In the genomic region with DNA sequence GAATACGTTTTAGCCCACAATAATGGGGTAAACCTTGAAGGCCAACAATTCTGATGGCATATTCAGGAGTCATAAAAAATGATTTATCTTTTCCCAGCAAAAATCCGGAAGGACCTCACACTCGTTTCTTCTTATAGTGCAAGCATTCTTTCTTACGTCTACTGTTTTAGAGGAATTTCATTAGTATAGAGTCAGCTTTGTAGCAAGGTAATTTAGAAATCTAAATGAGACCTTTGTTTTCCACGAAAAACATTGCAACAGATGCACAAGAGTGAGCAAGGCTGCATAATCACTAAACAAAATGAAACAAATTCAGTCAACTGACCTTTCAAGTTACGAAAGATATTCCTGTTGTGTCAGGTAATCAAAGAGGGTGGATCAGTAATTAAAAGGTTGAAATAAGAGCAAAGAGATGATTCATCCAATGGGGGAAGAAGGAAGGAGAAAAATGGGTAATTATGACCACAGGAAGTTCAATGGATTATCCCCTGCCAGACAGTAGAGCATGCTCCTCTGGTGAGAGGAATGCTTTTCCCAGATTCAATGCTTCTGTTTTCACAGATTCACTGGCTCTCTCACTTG, we compare ENCODE assay signal across 8 cellular contexts. TPM values are rescaled to one million over a fixed set of nuclear protein-coding genes. Genes with fewer than 3 reads are reported as not detected.
A peak's percentile ranks its signal among the peaks of the same experiment; 100 is the strongest.
DNase-seq lines count a peak whose midpoint lies in the region; ATAC-seq, FAIRE-seq and TF ChIP-seq lines count a peak whose summit lies in the region.

No MANE protein-coding gene starts in this region.

- no peaks in the 10 kb centered on the region for H3K27me3 Mint-ChIP-seq in CD14-positive monocyte (ENCODE audit: low read depth in 3 of 3)

- intact Hi-C loops in CD14-positive monocyte (cut with micrococcal nuclease): loop anchor here (5.0 kb wide), 4 partner anchors 41 to 946 kb away; a partner anchor contains a TSS
- intact Hi-C loops in lower lobe of right lung (cut with DNase I): no loop called here

- ATAC-seq in lower lobe of right lung: no peak

- peaks cover 0 to 9% of the 10 kb centered on the region in 2 donors for H3K36me3 Mint-ChIP-seq in CD14-positive monocyte

- H3K27ac ChIP-seq in HUES64 (ENCODE audit: low read depth, low read length) (peak overlapping the region; percentile 99), lower lobe of right lung (peak overlapping the region; percentile 100)

- peak; percentile 53 for TF ChIP-seq CTCF in CD14-positive monocyte (IDR thresholded peaks at IDR 0.05)
- TF ChIP-seq CTCF in lower lobe of right lung (IDR thresholded peaks at IDR 0.05): no peak

- peak overlapping the region; percentile 99 to 100 (median 100) for H3K27ac Mint-ChIP-seq in CD14-positive monocyte

- H3K4me1 Mint-ChIP-seq in CD14-positive monocyte: peaks cover 43% of the 10 kb centered on the region

- H3K4me3 ChIP-seq in HUES64 (ENCODE audit: low read length) (peak overlapping the region; percentile 94), lower lobe of right lung (peak overlapping the region; percentile 94)

- H3K9me3 ChIP-seq in HUES64 (ENCODE audit: insufficient read depth, low read depth, low read length): no peaks in the 10 kb centered on the region
- no peaks in the 10 kb centered on the region for H3K9me3 ChIP-seq in lower lobe of right lung

- H3K4me1 ChIP-seq in HUES64 (ENCODE audit: insufficient read depth, low read length) (peaks cover 33% of the 10 kb centered on the region), lower lobe of right lung (peaks cover 36% of the 10 kb centered on the region)

- peak overlapping the region; percentile 95 to 98 for H3K4me3 Mint-ChIP-seq in CD14-positive monocyte

- 61% methylated on average over 6 of the region's 6 CpGs for WGBS in HUES64

- H3K9me3 Mint-ChIP-seq in CD14-positive monocyte: peaks cover 0 to 7% (median 3%) of the 10 kb centered on the region in 7 donors

- H3K27me3 ChIP-seq in HUES64 (ENCODE audit: insufficient read depth, low read length) (no peaks in the 10 kb centered on the region), lower lobe of right lung (ENCODE audit: low read depth) (no peaks in the 10 kb centered on the region)

- H3K36me3 ChIP-seq in HUES64 (ENCODE audit: insufficient read depth, low read length) (peaks cover 23% of the 10 kb centered on the region), lower lobe of right lung (no peaks in the 10 kb centered on the region)

- FAIRE-seq in urothelium cell line (lab: Jason Lieb, UNC): no peak

- H3K9ac ChIP-seq in HUES64 (ENCODE audit: low read depth, low read length): peak overlapping the region; percentile 100

- DNase-seq in CD14-positive monocyte (ENCODE audit: low spot score): no peak
- DNase-seq in amniotic epithelial cell (ENCODE audit: low read depth): peak; percentile 63
- DNase-seq in lower lobe of right lung: no peak
- DNase-seq in urothelium cell line (ENCODE audit: low spot score): peak; percentile 13
- no peak for DNase-seq in kidney glomerular epithelial cell (lab: John Stamatoyannopoulos, UW)
- no peak for DNase-seq in Kasumi-1 (lab: John Stamatoyannopoulos, UW)
- DNase-seq in ureter (ENCODE audit: low spot score): no peak

RNA-seq across cellular contexts. Expression of a gene that starts 0.6 kb away (rescaled TPM):
- polyA plus RNA-seq in CD14-positive monocyte: 100 to 1,000 TPM; 251 to 324 TPM
- 359 TPM for polyA plus RNA-seq in HUES64 (2013, experiment 1 of 2)
- polyA plus RNA-seq in HUES64 (2013, experiment 2 of 2): 378 TPM
- 543 TPM for total RNA-seq in lower lobe of right lung
- 612 TPM for total RNA-seq in ureter

RNA-seq across cellular contexts. Expression of a gene that starts 22.1 kb away (rescaled TPM):
- 10 to 100 TPM; 26.9 to 30.4 TPM for polyA plus RNA-seq in CD14-positive monocyte
- 37.8 TPM for polyA plus RNA-seq in HUES64 (2013, experiment 1 of 2)
- polyA plus RNA-seq in HUES64 (2013, experiment 2 of 2): 45.8 TPM
- total RNA-seq in lower lobe of right lung (34.3 TPM), ureter (40.6 TPM)

RNA-seq across cellular contexts. Expression of a gene that starts 41.8 kb away (rescaled TPM):
- 10 to 100 TPM; 40.8 to 42.7 TPM for polyA plus RNA-seq in CD14-positive monocyte
- polyA plus RNA-seq in HUES64 (2013, experiment 1 of 2): 56.9 TPM
- polyA plus RNA-seq in HUES64 (2013, experiment 2 of 2): 62.3 TPM
- total RNA-seq in lower lobe of right lung (25.1 TPM), ureter (21.7 TPM)

Comparison
In these comparisons a context has a peak if more than half of its experiments do, and no peak if none do; other contexts are left out.
1. DNase-seq: peak in amniotic epithelial cell (single experiment) and urothelium cell line (single experiment); none in CD14-positive monocyte (single experiment), lower lobe of right lung (single experiment), kidney glomerular epithelial cell (single experiment), Kasumi-1 (0 of 2) and ureter (single experiment).